ENCODE assay signal across 28 cellular contexts in the genomic region with DNA sequence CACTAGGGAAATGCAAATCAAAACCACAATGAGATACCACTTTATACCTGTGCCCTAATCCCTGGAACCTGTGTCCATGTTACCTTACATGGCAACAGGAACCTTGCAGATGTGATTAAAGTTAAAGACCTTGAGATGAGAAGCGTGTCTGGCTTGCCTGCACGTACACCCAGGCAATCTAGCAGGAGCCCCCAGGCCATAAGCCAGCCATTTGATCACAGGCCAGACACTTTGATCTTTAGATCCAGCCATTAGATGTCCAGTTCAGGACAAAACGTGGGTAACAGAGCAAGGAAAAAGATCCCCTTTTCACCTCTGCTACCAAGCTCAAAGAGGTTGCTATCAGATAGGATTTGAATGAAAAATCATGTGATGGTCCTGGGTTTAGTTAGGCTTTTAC.
"Had no signal": no experiment of that assay in that cellular context is flagged by ENCODE, and none has a peak within 500 bp of the region (broad histone marks: within the 10 kb centered on the region; RNA-seq: fewer than 3 reads in every experiment).

No MANE protein-coding gene starts in this region.

- H3K4me3 ChIP-seq: ascending aorta, breast epithelium, cardiac muscle cell, colonic mucosa had no signal

- FAIRE-seq: frontal cortex had no signal

- H3K9me3 ChIP-seq: colonic mucosa had no signal

- DNase-seq: activated CD4-positive, alpha-beta memory T cell treated with anti-CD3 and anti-CD28 coated beads for 36 hours; activated CD4-positive, alpha-beta T cell treated with anti-CD3 and anti-CD28 coated beads for 36 hours; activated CD4-positive, alpha-beta T cell treated with anti-CD3 and anti-CD28 coated beads, Interleukin-2, amount 10 ng/mL, durations not matched to agents 24 days and 14 days; activated CD4-positive, CD25-positive, alpha-beta regulatory T cell; activated CD4-positive, CD25-positive, alpha-beta regulatory T cell treated with anti-CD3 and anti-CD28 coated beads, Interleukin-2, amount 50 U/mL, for 72 hours; activated CD8-positive, alpha-beta memory T cell treated with anti-CD3 and anti-CD28 coated beads, Interleukin-2, amount 10 ng/mL, durations not matched to agents 7 days and 5 days; activated CD8-positive, alpha-beta memory T cell treated with anti-CD3 and anti-CD28 coated beads, Interleukin-2, amount 50 U/mL, for 4 hours; activated CD8-positive, alpha-beta T cell treated with anti-CD3 and anti-CD28 coated beads, Interleukin-2, amount 10 ng/mL, durations not matched to agents 7 days and 5 days; activated gamma-delta T cell; activated naive CD4-positive, alpha-beta T cell; activated naive CD4-positive, alpha-beta T cell treated with anti-CD3 and anti-CD28 coated beads, Interleukin-2, amount 10 ng/mL, durations not matched to agents 7 days and 5 days; activated naive CD8-positive, alpha-beta T cell treated with anti-CD3 and anti-CD28 coated beads, Interleukin-2, amount 10 ng/mL, durations not matched to agents 7 days and 5 days; activated T-cell treated with anti-CD3 and anti-CD28 coated beads, Interleukin-2, amount 50 U/mL, for 1 hour; activated T-cell treated with anti-CD3 and anti-CD28 coated beads, Interleukin-2, amount 50 U/mL, for 48 hours; central memory CD4-positive, alpha-beta T cell; cerebellar nuclear complex; colonic mucosa; effector memory CD4-positive, alpha-beta T cell; endodermal cell; foreskin fibroblast; head of caudate nucleus; T-helper 2 cell had no signal

- ATAC-seq: activated CD4-positive, alpha-beta T cell treated with anti-CD3 and anti-CD28 coated beads for 36 hours; activated CD8-positive, alpha-beta memory T cell treated with anti-CD3 and anti-CD28 coated beads, Interleukin-2, amount 10 ng/mL, durations not matched to agents 7 days and 5 days; activated CD8-positive, alpha-beta T cell treated with anti-CD3 and anti-CD28 coated beads, Interleukin-2, amount 10 ng/mL, durations not matched to agents 7 days and 5 days; activated naive CD4-positive, alpha-beta T cell treated with anti-CD3 and anti-CD28 coated beads, Interleukin-2, amount 50 U/mL, for 72 hours; esophagus mucosa had no signal

- H3K36me3 ChIP-seq: ascending aorta, breast epithelium, cardiac muscle cell, colonic mucosa had no signal

- H3K27me3 ChIP-seq: ascending aorta, cardiac muscle cell had no signal

- H3K4me1 ChIP-seq: ascending aorta, breast epithelium, colonic mucosa had no signal

- H3K27ac ChIP-seq: ascending aorta, breast epithelium, cardiac muscle cell, colonic mucosa had no signal
